24 cellular contexts compared by ENCODE assay signal in the genomic region with DNA sequence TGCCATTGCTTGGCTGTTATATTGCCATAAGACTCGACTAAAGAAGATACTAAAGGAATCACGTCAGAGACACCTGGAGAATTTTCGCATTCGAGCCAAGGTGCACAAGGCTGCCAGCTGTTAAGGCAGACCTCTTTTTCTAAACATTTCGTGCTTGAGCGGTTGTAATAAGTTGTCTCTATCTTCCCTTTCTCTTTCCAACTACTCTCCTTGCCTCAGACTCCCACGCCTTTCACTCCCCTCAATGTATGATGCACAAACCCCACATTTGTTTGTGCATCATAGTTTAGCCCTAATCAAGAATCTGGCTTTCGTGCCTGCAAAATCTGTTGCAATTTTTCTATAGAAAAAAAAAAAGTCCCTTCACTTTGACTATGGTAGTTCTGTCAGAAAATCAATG.
"Had no signal": no experiment of that assay in that cellular context is flagged by ENCODE, and none has a peak within 500 bp of the region (broad histone marks: within the 10 kb centered on the region; RNA-seq: fewer than 3 reads in every experiment).

No MANE protein-coding gene starts in this region.

- H3K4me1 ChIP-seq: colonic mucosa, prostate gland, sigmoid colon, tibial nerve, upper lobe of left lung had no signal

- H3K27me3 ChIP-seq: colonic mucosa, sigmoid colon, tibial nerve, upper lobe of left lung had no signal

- H3K36me3 Mint-ChIP-seq: memory B cell; natural killer cell; stimulated activated memory B cell treated with anti-CD40 and anti-IgM and Interleukin-4, amounts not matched to agents 10 μg/mL and 1 μg/mL and 100 μg/mL, for 72 hours had no signal

- H3K36me3 ChIP-seq: colonic mucosa, prostate gland, sigmoid colon, thoracic aorta, tibial nerve, upper lobe of left lung had no signal

- FAIRE-seq: keratinocyte, urothelium cell line had no signal

- H3K27me3 Mint-ChIP-seq: dendritic cell treated with granulocyte-macrophage colony-stimulating factor and Interleukin-4, amounts not matched to agents 40 ng/mL and 50 ng/mL, for 4 days had no signal

- DNase-seq: colonic mucosa; effector CD8-positive, alpha-beta T cell; endodermal cell; foreskin melanocyte; natural killer cell; right cardiac atrium; sigmoid colon; stimulated activated CD4-positive, alpha-beta T cell treated with anti-CD3 and anti-CD28 coated beads, Interleukin-4, amount 100 ng/mL, for 4 hours; stimulated activated naive CD8-positive, alpha-beta T cell treated with anti-CD3 and anti-CD28 coated beads, Interleukin-15, Interleukin-2, amounts not matched to agents 100 U/mL and 50 U/mL, for 24 hours; substantia nigra; upper lobe of left lung had no signal

- H3K4me1 Mint-ChIP-seq: memory B cell; natural killer cell; stimulated activated memory B cell treated with anti-CD40 and anti-IgM and Interleukin-4, amounts not matched to agents 10 μg/mL and 1 μg/mL and 100 μg/mL, for 72 hours had no signal

- H3K9me3 Mint-ChIP-seq: dendritic cell treated with granulocyte-macrophage colony-stimulating factor and Interleukin-4, amounts not matched to agents 40 ng/mL and 50 ng/mL, for 4 days; endodermal cell; memory B cell; natural killer cell; neural crest cell; stimulated activated memory B cell treated with anti-CD40 and anti-IgM and Interleukin-4, amounts not matched to agents 10 μg/mL and 1 μg/mL and 100 μg/mL, for 72 hours had no signal

- H3K4me3 ChIP-seq: colonic mucosa, lung, prostate gland, sigmoid colon, thoracic aorta, tibial nerve, upper lobe of left lung had no signal

- H3K4me3 Mint-ChIP-seq: dendritic cell treated with granulocyte-macrophage colony-stimulating factor and Interleukin-4, amounts not matched to agents 40 ng/mL and 50 ng/mL, for 4 days; endodermal cell; memory B cell; natural killer cell; neural crest cell; stimulated activated memory B cell treated with anti-CD40 and anti-IgM and Interleukin-4, amounts not matched to agents 10 μg/mL and 1 μg/mL and 100 μg/mL, for 72 hours had no signal

- H3K27ac ChIP-seq: colonic mucosa, epithelial cell of prostate, prostate gland, sigmoid colon, thoracic aorta, tibial nerve, upper lobe of left lung had no signal

- H3K27ac Mint-ChIP-seq: dendritic cell treated with granulocyte-macrophage colony-stimulating factor and Interleukin-4, amounts not matched to agents 40 ng/mL and 50 ng/mL, for 4 days; endodermal cell; memory B cell; natural killer cell; stimulated activated memory B cell treated with anti-CD40 and anti-IgM and Interleukin-4, amounts not matched to agents 10 μg/mL and 1 μg/mL and 100 μg/mL, for 72 hours had no signal

- ATAC-seq: esophagus mucosa; left lobe of liver; natural killer cell; right cardiac atrium; stimulated activated memory B cell treated with anti-CD40 and anti-IgM and Interleukin-4, amounts not matched to agents 10 μg/mL and 1 μg/mL and 100 μg/mL, for 72 hours; stimulated activated naive CD8-positive, alpha-beta T cell treated with anti-CD3 and anti-CD28 coated beads, Interleukin-15, Interleukin-2, amounts not matched to agents 100 U/mL and 50 U/mL, for 24 hours had no signal

- H3K9me3 ChIP-seq: colonic mucosa, prostate gland, sigmoid colon, thoracic aorta, tibial nerve, upper lobe of left lung had no signal
